In genomic region chr20:57629441-57629840, GRCh38 we compare ENCODE assay signal across 13 cellular contexts. TPM values are rescaled to one million over a fixed set of nuclear protein-coding genes. Genes with fewer than 3 reads are reported as not detected.
A peak's percentile ranks its signal among the peaks of the same experiment; 100 is the strongest.
DNase-seq lines count a peak whose midpoint lies in the region; ATAC-seq and TF ChIP-seq lines count a peak whose summit lies in the region.
"Not testable (repeated sequence)": the region's sequence is repeated elsewhere in the genome, so short reads cannot be mapped to it uniquely, and the experiment has no call there.
"Had no signal": no experiment of that assay in that cellular context is flagged by ENCODE, and none has a peak within 500 bp of the region (broad histone marks: within the 10 kb centered on the region; RNA-seq: fewer than 3 reads in every experiment).

No MANE protein-coding gene starts in this region.

- not testable (repeated sequence) for H3K27me3 Mint-ChIP-seq in CD8-positive, alpha-beta T cell (ENCODE audit: low read depth); activated T-cell treated with anti-CD3 and anti-CD28 coated beads, Interleukin-2, amount 50 U/mL, for 4 hours (ENCODE audit: low read depth); activated naive CD8-positive, alpha-beta T cell treated with anti-CD3 and anti-CD28 coated beads for 36 hours; natural killer cell treated with Interleukin-12 subunit alpha and Interleukin-12 subunit beta and Interleukin-15 and Interleukin-18, amount 100 ng/mL, for 72 hours
- peaks cover 45% of the 10 kb centered on the region for H3K27me3 Mint-ChIP-seq in activated CD4-positive, alpha-beta T cell treated with anti-CD3 and anti-CD28 coated beads, Interleukin-2, amount 10 ng/mL, durations not matched to agents 24 days and 14 days

- peaks cover 83% of the 10 kb centered on the region for H3K4me1 Mint-ChIP-seq in CD8-positive, alpha-beta T cell (ENCODE audit: low read depth)
- peaks cover 46% of the 10 kb centered on the region for H3K4me1 Mint-ChIP-seq in activated CD4-positive, alpha-beta T cell treated with anti-CD3 and anti-CD28 coated beads, Interleukin-2, amount 10 ng/mL, durations not matched to agents 24 days and 14 days
- peaks cover 63% of the 10 kb centered on the region for H3K4me1 Mint-ChIP-seq in activated T-cell treated with anti-CD3 and anti-CD28 coated beads, Interleukin-2, amount 50 U/mL, for 4 hours (ENCODE audit: low read depth)
- peaks cover 48% of the 10 kb centered on the region for H3K4me1 Mint-ChIP-seq in activated naive CD8-positive, alpha-beta T cell treated with anti-CD3 and anti-CD28 coated beads for 36 hours
- peaks cover 41 to 47% of the 10 kb centered on the region in 2 donors for H3K4me1 Mint-ChIP-seq in natural killer cell treated with Interleukin-12 subunit alpha and Interleukin-12 subunit beta and Interleukin-15 and Interleukin-18, amount 100 ng/mL, for 72 hours (ENCODE audit: low read depth in 2 of 2)
- H3K4me1 Mint-ChIP-seq in stimulated activated effector memory CD8-positive, alpha-beta T cell treated with anti-CD3 and anti-CD28 coated beads, Interleukin-12 subunit alpha, Interleukin-12 subunit beta, amount 100 ng/mL, for 72 hours: peaks cover 53% of the 10 kb centered on the region

- POLR2A ChIA-PET in CD8-positive, alpha-beta T cell (lab: Charles Lee): interaction anchor here (1.0 to 4.1 kb wide), 8 partner anchors 10 to 237 kb away, joined by 3 to 82 read pairs (median 6); partner anchors contain the start of gene ZBP1

- H3K4me1 ChIP-seq in CD8-positive, alpha-beta T cell (ENCODE audit: insufficient read depth, low read length): peaks cover 70% of the 10 kb centered on the region
- H3K4me1 ChIP-seq in left ventricle myocardium inferior (peaks cover 17% of the 10 kb centered on the region), tibial artery (peaks cover 0 to 12% (median 2%) of the 10 kb centered on the region in 4 donors)

- DNase-seq in CD8-positive, alpha-beta T cell: peak in 3 of 7 experiments; percentile 23 to 69 (median 36)
- not testable (repeated sequence) for DNase-seq in activated CD4-positive, alpha-beta T cell treated with anti-CD3 and anti-CD28 coated beads, Interleukin-2, amount 10 ng/mL, durations not matched to agents 24 days and 14 days; activated T-cell treated with anti-CD3 and anti-CD28 coated beads, Interleukin-2, amount 50 U/mL, for 4 hours; left ventricle myocardium inferior; natural killer cell treated with Interleukin-12 subunit alpha and Interleukin-12 subunit beta and Interleukin-15 and Interleukin-18, amount 100 ng/mL, for 72 hours (ENCODE audit: low spot score); tibial artery
- peak; percentile 68 for DNase-seq in activated naive CD8-positive, alpha-beta T cell treated with anti-CD3 and anti-CD28 coated beads for 36 hours
- peak in 1 of 2 donors; percentile 48 for DNase-seq in stimulated activated effector memory CD8-positive, alpha-beta T cell treated with anti-CD3 and anti-CD28 coated beads, Interleukin-12 subunit alpha, Interleukin-12 subunit beta, amount 100 ng/mL, for 72 hours (ENCODE audit: low spot score in 2 of 2)

- peak overlapping the region; percentile 94 for H3K4me3 Mint-ChIP-seq in CD8-positive, alpha-beta T cell
- H3K4me3 Mint-ChIP-seq in activated CD4-positive, alpha-beta T cell treated with anti-CD3 and anti-CD28 coated beads, Interleukin-2, amount 10 ng/mL, durations not matched to agents 24 days and 14 days: peak overlapping the region; percentile 84
- H3K4me3 Mint-ChIP-seq in activated T-cell treated with anti-CD3 and anti-CD28 coated beads, Interleukin-2, amount 50 U/mL, for 4 hours: peak overlapping the region; percentile 90
- H3K4me3 Mint-ChIP-seq in activated naive CD8-positive, alpha-beta T cell treated with anti-CD3 and anti-CD28 coated beads for 36 hours: peak overlapping the region; percentile 80
- H3K4me3 Mint-ChIP-seq in natural killer cell treated with Interleukin-12 subunit alpha and Interleukin-12 subunit beta and Interleukin-15 and Interleukin-18, amount 100 ng/mL, for 72 hours: peak overlapping the region; percentile 82
- H3K4me3 Mint-ChIP-seq in stimulated activated effector memory CD8-positive, alpha-beta T cell treated with anti-CD3 and anti-CD28 coated beads, Interleukin-12 subunit alpha, Interleukin-12 subunit beta, amount 100 ng/mL, for 72 hours: peak overlapping the region; percentile 68

- H3K9me3 ChIP-seq in CD8-positive, alpha-beta T cell (ENCODE audit: low read length); tibial artery: not testable (repeated sequence)
- H3K9me3 ChIP-seq in left ventricle myocardium inferior (replicated peaks): peaks cover 14% of the 10 kb centered on the region

- H3K9me3 Mint-ChIP-seq in CD8-positive, alpha-beta T cell: peaks cover 10% of the 10 kb centered on the region
- H3K9me3 Mint-ChIP-seq in activated CD4-positive, alpha-beta T cell treated with anti-CD3 and anti-CD28 coated beads, Interleukin-2, amount 10 ng/mL, durations not matched to agents 24 days and 14 days: peaks cover 22% of the 10 kb centered on the region
- not testable (repeated sequence) for H3K9me3 Mint-ChIP-seq in activated T-cell treated with anti-CD3 and anti-CD28 coated beads, Interleukin-2, amount 50 U/mL, for 4 hours; natural killer cell treated with Interleukin-12 subunit alpha and Interleukin-12 subunit beta and Interleukin-15 and Interleukin-18, amount 100 ng/mL, for 72 hours; stimulated activated effector memory CD8-positive, alpha-beta T cell treated with anti-CD3 and anti-CD28 coated beads, Interleukin-12 subunit alpha, Interleukin-12 subunit beta, amount 100 ng/mL, for 72 hours
- H3K9me3 Mint-ChIP-seq in activated naive CD8-positive, alpha-beta T cell treated with anti-CD3 and anti-CD28 coated beads for 36 hours: peaks cover 20% of the 10 kb centered on the region

- not testable (repeated sequence) for TF ChIP-seq CTCF in CD8-positive, alpha-beta T cell (IDR thresholded peaks at IDR 0.05); left ventricle myocardium inferior (IDR thresholded peaks at IDR 0.05; ENCODE audit: borderline replicate concordance); tibial artery (IDR thresholded peaks at IDR 0.05)

- H3K4me3 ChIP-seq in CD8-positive, alpha-beta T cell (ENCODE audit: low read depth, low read length): peak overlapping the region; percentile 57
- H3K4me3 ChIP-seq in left ventricle myocardium inferior (peak overlapping the region; percentile 42), tibial artery (peak overlapping the region; percentile 15 to 20)

- not testable (repeated sequence) for ATAC-seq in CD8-positive, alpha-beta T cell; activated T-cell treated with anti-CD3 and anti-CD28 coated beads, Interleukin-2, amount 50 U/mL, for 4 hours; natural killer cell treated with Interleukin-12 subunit alpha and Interleukin-12 subunit beta and Interleukin-15 and Interleukin-18, amount 100 ng/mL, for 72 hours; stimulated activated effector memory CD8-positive, alpha-beta T cell treated with anti-CD3 and anti-CD28 coated beads, Interleukin-12 subunit alpha, Interleukin-12 subunit beta, amount 100 ng/mL, for 72 hours

- intact Hi-C loops in CD8-positive, alpha-beta T cell (cut with DNase I, micrococcal nuclease): loop anchor here (1.0 to 10.0 kb wide), 7 partner anchors 79 to 1625 kb away; partner anchors contain the start of genes PMEPA1 (in 1 of the 2), RAB22A (in 1 of the 2), STX16 (in 1 of the 2) and VAPB (in 1 of the 2)
- intact Hi-C loops in activated CD4-positive, alpha-beta T cell treated with anti-CD3 and anti-CD28 coated beads, Interleukin-2, amount 10 ng/mL, durations not matched to agents 24 days and 14 days (cut with micrococcal nuclease); left ventricle myocardium inferior (cut with micrococcal nuclease); tibial artery (cut with DNase I; ENCODE audit: low total_unique reads): not testable (repeated sequence)

- peak overlapping the region; percentile 99 for H3K27ac Mint-ChIP-seq in CD8-positive, alpha-beta T cell
- H3K27ac Mint-ChIP-seq in activated CD4-positive, alpha-beta T cell treated with anti-CD3 and anti-CD28 coated beads, Interleukin-2, amount 10 ng/mL, durations not matched to agents 24 days and 14 days: peak overlapping the region; percentile 38
- peak overlapping the region; percentile 91 for H3K27ac Mint-ChIP-seq in activated naive CD8-positive, alpha-beta T cell treated with anti-CD3 and anti-CD28 coated beads for 36 hours
- peak overlapping the region; percentile 86 to 96 for H3K27ac Mint-ChIP-seq in natural killer cell treated with Interleukin-12 subunit alpha and Interleukin-12 subunit beta and Interleukin-15 and Interleukin-18, amount 100 ng/mL, for 72 hours
- H3K27ac Mint-ChIP-seq in stimulated activated effector memory CD8-positive, alpha-beta T cell treated with anti-CD3 and anti-CD28 coated beads, Interleukin-12 subunit alpha, Interleukin-12 subunit beta, amount 100 ng/mL, for 72 hours: peak overlapping the region; percentile 84

- CTCF ChIA-PET in CD8-positive, alpha-beta T cell (lab: Charles Lee): interaction anchor here (1.3 to 3.7 kb wide), 4 partner anchors 8 to 231 kb away, joined by 3 to 26 read pairs (median 16); partner anchors contain the start of gene ZBP1

- H3K36me3 Mint-ChIP-seq in CD8-positive, alpha-beta T cell: peaks cover 14% of the 10 kb centered on the region
- peaks cover 11% of the 10 kb centered on the region for H3K36me3 Mint-ChIP-seq in activated CD4-positive, alpha-beta T cell treated with anti-CD3 and anti-CD28 coated beads, Interleukin-2, amount 10 ng/mL, durations not matched to agents 24 days and 14 days (ENCODE audit: low read depth)
- peaks cover 13% of the 10 kb centered on the region for H3K36me3 Mint-ChIP-seq in activated T-cell treated with anti-CD3 and anti-CD28 coated beads, Interleukin-2, amount 50 U/mL, for 4 hours (ENCODE audit: insufficient read depth)
- peaks cover 31% of the 10 kb centered on the region for H3K36me3 Mint-ChIP-seq in activated naive CD8-positive, alpha-beta T cell treated with anti-CD3 and anti-CD28 coated beads for 36 hours
- H3K36me3 Mint-ChIP-seq in natural killer cell treated with Interleukin-12 subunit alpha and Interleukin-12 subunit beta and Interleukin-15 and Interleukin-18, amount 100 ng/mL, for 72 hours; stimulated activated effector memory CD8-positive, alpha-beta T cell treated with anti-CD3 and anti-CD28 coated beads, Interleukin-12 subunit alpha, Interleukin-12 subunit beta, amount 100 ng/mL, for 72 hours: not testable (repeated sequence)

- not testable (repeated sequence) for H3K36me3 ChIP-seq in CD8-positive, alpha-beta T cell (ENCODE audit: insufficient read depth, low read length); left ventricle myocardium inferior; tibial artery

- H3K27ac ChIP-seq in CD8-positive, alpha-beta T cell (ENCODE audit: low read depth, low read length): peak overlapping the region; percentile 50
- peak overlapping the region; percentile 83 for H3K27ac ChIP-seq in left ventricle myocardium inferior (replicated peaks)
- H3K27ac ChIP-seq in tibial artery: not testable (repeated sequence)

- H3K27me3 ChIP-seq in CD8-positive, alpha-beta T cell (ENCODE audit: insufficient read depth, low read length); tibial artery: not testable (repeated sequence)
- peaks cover 26% of the 10 kb centered on the region for H3K27me3 ChIP-seq in left ventricle myocardium inferior (ENCODE audit: low read depth)

RNA-seq across cellular contexts. Expression of gene ZBP1, which starts 9.2 kb away (rescaled TPM):
- 10 to 100 TPM; 21.1 to 28.3 TPM for total RNA-seq in CD8-positive, alpha-beta T cell
- 0.51 and 0.62 TPM in 2 replicates for total RNA-seq in activated CD4-positive, alpha-beta T cell treated with anti-CD3 and anti-CD28 coated beads, Interleukin-2, amount 10 ng/mL, durations not matched to agents 24 days and 14 days
- under 1 TPM in 2 of 3 donors, not detected in 1; 0.13 to 0.27 TPM for total RNA-seq in activated T-cell treated with anti-CD3 and anti-CD28 coated beads, Interleukin-2, amount 50 U/mL, for 4 hours
- 1 to 10 TPM in 1 of 2 experiments, under 1 TPM in 1; 0.68 to 1.2 TPM for total RNA-seq in activated naive CD8-positive, alpha-beta T cell treated with anti-CD3 and anti-CD28 coated beads for 36 hours
- not detected for total RNA-seq in left ventricle myocardium inferior
- 1 to 10 TPM; 4.8 to 4.9 TPM for total RNA-seq in natural killer cell treated with Interleukin-12 subunit alpha and Interleukin-12 subunit beta and Interleukin-15 and Interleukin-18, amount 100 ng/mL, for 72 hours
- total RNA-seq: dermis microvascular lymphatic vessel endothelial cell, fibroblast of lung, H1, PC-3, smooth muscle cell had no signal

Comparison
In these comparisons a context has a peak if more than half of its experiments do, and no peak if none do; other contexts are left out.
1. H3K27ac Mint-ChIP-seq: peak in every context shown above with its lines; median percentile 99 in CD8-positive, alpha-beta T cell; 91 in activated naive CD8-positive, alpha-beta T cell treated with anti-CD3 and anti-CD28 coated beads for 36 hours; 91 in natural killer cell treated with Interleukin-12 subunit alpha and Interleukin-12 subunit beta and Interleukin-15 and Interleukin-18, amount 100 ng/mL, for 72 hours; 84 in stimulated activated effector memory CD8-positive, alpha-beta T cell treated with anti-CD3 and anti-CD28 coated beads, Interleukin-12 subunit alpha, Interleukin-12 subunit beta, amount 100 ng/mL, for 72 hours; 38 in activated CD4-positive, alpha-beta T cell treated with anti-CD3 and anti-CD28 coated beads, Interleukin-2, amount 10 ng/mL, durations not matched to agents 24 days and 14 days.